ENCODE assay signal across 1 cellular context in the genomic region with DNA sequence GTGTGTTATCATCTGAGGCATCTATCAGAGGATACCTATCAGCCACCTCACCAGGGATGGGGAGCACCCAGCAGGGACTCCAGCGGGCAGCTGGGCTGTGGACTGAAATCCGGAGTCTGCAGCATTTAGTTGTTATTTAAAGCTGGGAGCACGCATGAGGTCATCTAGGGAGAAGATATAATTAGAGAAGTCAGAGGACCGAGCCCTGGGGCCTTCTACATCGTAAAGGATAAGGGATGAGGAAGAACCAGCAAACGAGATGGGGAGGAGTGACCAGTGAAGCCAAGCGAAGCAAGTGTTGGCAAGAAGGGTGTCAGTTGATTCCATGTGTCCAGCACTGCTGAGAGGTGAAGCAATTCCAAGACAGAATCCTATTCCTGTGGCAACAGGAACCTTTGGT.
TF ChIP-seq lines count a peak whose summit lies in the region.

No MANE protein-coding gene starts in this region.

TF ChIP-seq in H1, 55 proteins besides CTCF, POLR2A, EP300 and RAD21 (continued from another document):
- TF ChIP-seq, protein P1, sequence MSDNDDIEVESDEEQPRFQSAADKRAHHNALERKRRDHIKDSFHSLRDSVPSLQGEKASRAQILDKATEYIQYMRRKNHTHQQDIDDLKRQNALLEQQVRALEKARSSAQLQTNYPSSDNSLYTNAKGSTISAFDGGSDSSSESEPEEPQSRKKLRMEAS (IDR thresholded peaks at IDR 0.05): no peak
- TF ChIP-seq SP2 (IDR thresholded peaks at IDR 0.05; ENCODE audit: low read length) (no peak), NANOG (IDR thresholded peaks at IDR 0.05; ENCODE audit: insufficient read depth, low read depth, low read length, poor library complexity, severe bottlenecking) (no peak), SP4 (IDR thresholded peaks at IDR 0.05; ENCODE audit: low read length) (no peak), SIRT6 (IDR thresholded peaks at IDR 0.05; ENCODE audit: low read length) (no peak), TEAD4 (IDR thresholded peaks at IDR 0.05; ENCODE audit: low read depth, low read length) (no peak), CEBPB (IDR thresholded peaks at IDR 0.05; ENCODE audit: low read depth, low read length) (no peak), SIX5 (IDR thresholded peaks at IDR 0.05; ENCODE audit: low read depth, low read length) (no peak), CHD1 (IDR thresholded peaks at IDR 0.05; ENCODE audit: low read depth, low read length) (no peak), KDM4A (IDR thresholded peaks at IDR 0.05; ENCODE audit: low read depth, low read length, severe bottlenecking) (no peak), EZH2 (IDR thresholded peaks at IDR 0.05; ENCODE audit: low read depth, low read length, severe bottlenecking) (no peak), PHF8 (conservative IDR thresholded peaks at IDR 0.05; ENCODE audit: low read depth, low read length) (no peak), TAF7 (optimal IDR thresholded peaks at IDR 0.05; ENCODE audit: borderline replicate concordance, low read depth, low read length) (no peak), YY1 (IDR thresholded peaks at IDR 0.05; ENCODE audit: low read depth, low read length) (no peak), BCL11A (IDR thresholded peaks at IDR 0.05; ENCODE audit: low read depth in 2 of 2, low read length in 2 of 2) (no peak), RFX5 (IDR thresholded peaks at IDR 0.05; ENCODE audit: borderline replicate concordance, low read depth, low read length) (no peak), FOSL1 (IDR thresholded peaks at IDR 0.05; ENCODE audit: insufficient read depth, low read depth, low read length) (no peak)
